9 cellular contexts compared by ENCODE assay signal in genomic region chr12:11981174-11981733, GRCh38.
DNase-seq lines count a peak whose midpoint lies in the region; ATAC-seq, FAIRE-seq and TF ChIP-seq lines count a peak whose summit lies in the region.
"Had no signal": no experiment of that assay in that cellular context is flagged by ENCODE, and none has a peak within 500 bp of the region (broad histone marks: within the 10 kb centered on the region; RNA-seq: fewer than 3 reads in every experiment).

No MANE protein-coding gene starts in this region.

- peaks cover 4% of the 10 kb centered on the region for H3K27me3 Mint-ChIP-seq in astrocyte (ENCODE audit: low read depth, unreplicated experiment)

- TF ChIP-seq EP300 in upper lobe of left lung (IDR thresholded peaks at IDR 0.05): no peak

- TF ChIP-seq CTCF in PC-3 (conservative IDR thresholded peaks at IDR 0.05; ENCODE audit: low read depth, low read length): no peak
- TF ChIP-seq CTCF in astrocyte (IDR thresholded peaks at IDR 0.05; ENCODE audit: insufficient read depth, low read depth, low read length): no peak
- TF ChIP-seq CTCF in upper lobe of left lung (IDR thresholded peaks at IDR 0.05): no peak

- WGBS in upper lobe of left lung, 2 donors: 69 to 81% methylated on average over 7 of the region's 7 CpGs

- H3F3A ChIP-seq in PC-3 (ENCODE audit: low read length, unreplicated experiment): no peaks in the 10 kb centered on the region

- DNase-seq in PC-3 (peak; percentile 62), astrocyte (ENCODE audit: low read depth) (peak; percentile 49), NCI-H526 treated with DMSO at 0.1 percent for 48 hours (lab: John Stamatoyannopoulos, UW) (no peak), NCI-H69 (lab: John Stamatoyannopoulos, UW) (no peak), upper lobe of left lung (no peak)
- DNase-seq in stimulated activated effector memory CD8-positive, alpha-beta T cell treated with anti-CD3 and anti-CD28 coated beads, Interleukin-12 subunit alpha, Interleukin-12 subunit beta, amount 100 ng/mL, for 72 hours (ENCODE audit: low spot score in 2 of 2): peak; percentile 43 to 84

- no peak overlapping the region for H3K27ac Mint-ChIP-seq in astrocyte (ENCODE audit: unreplicated experiment)
- H3K27ac Mint-ChIP-seq in stimulated activated effector memory CD8-positive, alpha-beta T cell treated with anti-CD3 and anti-CD28 coated beads, Interleukin-12 subunit alpha, Interleukin-12 subunit beta, amount 100 ng/mL, for 72 hours: peak overlapping the region; percentile 99

- H3K4me3 ChIP-seq in PC-3 (ENCODE audit: low read length) (0 out of 2 replicates have a peak overlapping the region, but pooled peaks have one; percentile 24), astrocyte (ENCODE audit: insufficient read depth, low read depth, low read length) (no peak overlapping the region), upper lobe of left lung (no peak overlapping the region)

- H3K27ac ChIP-seq in PC-3 (ENCODE audit: low read length) (peak overlapping the region; percentile 46), astrocyte (ENCODE audit: low read depth, low read length) (no peak overlapping the region), upper lobe of left lung (no peak overlapping the region)
- H3K27ac ChIP-seq: HL-60 had no signal

- H3K27me3 ChIP-seq in PC-3 (ENCODE audit: low read length): no peaks in the 10 kb centered on the region
- H3K27me3 ChIP-seq in astrocyte (ENCODE audit: insufficient read depth, low read length): no peaks in the 10 kb centered on the region
- no peaks in the 10 kb centered on the region for H3K27me3 ChIP-seq in upper lobe of left lung

- peak; percentile 58 for FAIRE-seq in astrocyte (lab: Jason Lieb, UNC)

- H4K20me1 ChIP-seq in PC-3 (ENCODE audit: low read length) (no peaks in the 10 kb centered on the region), astrocyte (ENCODE audit: insufficient read depth, low read length) (no peaks in the 10 kb centered on the region)

- ATAC-seq in GM18498 (IDR thresholded peaks at IDR 0.05; ENCODE audit: unreplicated experiment): peak; percentile 91
- ATAC-seq in HG02678 (IDR thresholded peaks at IDR 0.05; ENCODE audit: unreplicated experiment): peak; percentile 89
- peak; percentile 50 for ATAC-seq in PC-3
- peak; percentile 91 for ATAC-seq in stimulated activated effector memory CD8-positive, alpha-beta T cell treated with anti-CD3 and anti-CD28 coated beads, Interleukin-12 subunit alpha, Interleukin-12 subunit beta, amount 100 ng/mL, for 72 hours
- no peak for ATAC-seq in upper lobe of left lung (ENCODE audit: low FRiP score in 2 of 2)

- H3K4me3 Mint-ChIP-seq in astrocyte (ENCODE audit: unreplicated experiment): no peak overlapping the region
- H3K4me3 Mint-ChIP-seq in stimulated activated effector memory CD8-positive, alpha-beta T cell treated with anti-CD3 and anti-CD28 coated beads, Interleukin-12 subunit alpha, Interleukin-12 subunit beta, amount 100 ng/mL, for 72 hours: peak overlapping the region; percentile 58

- H3K4me1 ChIP-seq in PC-3 (ENCODE audit: insufficient read depth, low read length) (peaks cover 36% of the 10 kb centered on the region), astrocyte (ENCODE audit: insufficient read depth, low read length) (peaks cover 12% of the 10 kb centered on the region), upper lobe of left lung (no peaks in the 10 kb centered on the region)

- H3K9me2 ChIP-seq in PC-3 (replicated peaks; ENCODE audit: low read length): no peaks in the 10 kb centered on the region

- CTCF ChIA-PET in PC-3 (lab: Charles Lee): interaction anchor here (0.5 kb wide), 1 partner anchor 559 kb away, joined by 4 read pairs; no protein-coding TSS in a partner anchor

- H2AFZ ChIP-seq in PC-3 (ENCODE audit: low read length) (peak overlapping the region; percentile 52), astrocyte (ENCODE audit: low read depth, low read length) (peak overlapping the region; percentile 43)

- peaks cover 27% of the 10 kb centered on the region for H3K4me1 Mint-ChIP-seq in astrocyte (ENCODE audit: low read depth, unreplicated experiment)
- H3K4me1 Mint-ChIP-seq in stimulated activated effector memory CD8-positive, alpha-beta T cell treated with anti-CD3 and anti-CD28 coated beads, Interleukin-12 subunit alpha, Interleukin-12 subunit beta, amount 100 ng/mL, for 72 hours: peaks cover 58% of the 10 kb centered on the region

- no TSS peak for BruUV-seq in PC-3 (replicated peaks; lab: Mats Ljungman, UMichigan)

- no peaks in the 10 kb centered on the region for H3K79me2 ChIP-seq in PC-3 (ENCODE audit: low read length)
- no peaks in the 10 kb centered on the region for H3K79me2 ChIP-seq in astrocyte (ENCODE audit: insufficient read depth, low read length)

- H3K9me3 Mint-ChIP-seq in astrocyte (ENCODE audit: unreplicated experiment): no peaks in the 10 kb centered on the region
- H3K9me3 Mint-ChIP-seq in stimulated activated effector memory CD8-positive, alpha-beta T cell treated with anti-CD3 and anti-CD28 coated beads, Interleukin-12 subunit alpha, Interleukin-12 subunit beta, amount 100 ng/mL, for 72 hours: peaks cover 7% of the 10 kb centered on the region

- intact Hi-C loops in PC-3 (cut with micrococcal nuclease): no loop called here

- H3K9me3 ChIP-seq in PC-3 (ENCODE audit: low read length): no peaks in the 10 kb centered on the region
- no peaks in the 10 kb centered on the region for H3K9me3 ChIP-seq in astrocyte (ENCODE audit: insufficient read depth, low read depth, low read length)
- no peaks in the 10 kb centered on the region for H3K9me3 ChIP-seq in upper lobe of left lung

- H3K36me3 ChIP-seq in PC-3 (ENCODE audit: low read depth, low read length): no peaks in the 10 kb centered on the region
- no peaks in the 10 kb centered on the region for H3K36me3 ChIP-seq in astrocyte (ENCODE audit: insufficient read depth, low read length)
- no peaks in the 10 kb centered on the region for H3K36me3 ChIP-seq in upper lobe of left lung

- no peak overlapping the region for H3K9ac ChIP-seq in PC-3 (ENCODE audit: low read length)
- H3K9ac ChIP-seq in astrocyte (ENCODE audit: low read length): no peak overlapping the region

- H3K4me2 ChIP-seq in PC-3 (ENCODE audit: low read length): peak overlapping the region; percentile 31
- H3K4me2 ChIP-seq in astrocyte (ENCODE audit: low read length): peak overlapping the region; percentile 37

- no peaks in the 10 kb centered on the region for H3K36me3 Mint-ChIP-seq in astrocyte (ENCODE audit: low read depth, unreplicated experiment)
- H3K36me3 Mint-ChIP-seq in stimulated activated effector memory CD8-positive, alpha-beta T cell treated with anti-CD3 and anti-CD28 coated beads, Interleukin-12 subunit alpha, Interleukin-12 subunit beta, amount 100 ng/mL, for 72 hours: no peaks in the 10 kb centered on the region

- POLR2A ChIA-PET in PC-3 (lab: Charles Lee; ENCODE audit: unreplicated experiment): interaction anchor here (0.6 kb wide), 1 partner anchor 57 kb away, joined by 3 read pairs; no protein-coding TSS in a partner anchor

- TF ChIP-seq POLR2A in upper lobe of left lung (IDR thresholded peaks at IDR 0.05): no peak

Comparison
In these comparisons a context has a peak if more than half of its experiments do, and no peak if none do; other contexts are left out.
1. ATAC-seq: peak in GM18498 (single experiment), HG02678 (single experiment), PC-3 (single experiment) and stimulated activated effector memory CD8-positive, alpha-beta T cell treated with anti-CD3 and anti-CD28 coated beads, Interleukin-12 subunit alpha, Interleukin-12 subunit beta, amount 100 ng/mL, for 72 hours (single experiment); none in upper lobe of left lung (0 of 2).
2. DNase-seq: peak in PC-3 (single experiment), astrocyte (single experiment) and stimulated activated effector memory CD8-positive, alpha-beta T cell treated with anti-CD3 and anti-CD28 coated beads, Interleukin-12 subunit alpha, Interleukin-12 subunit beta, amount 100 ng/mL, for 72 hours (2 of 2); none in NCI-H526 treated with DMSO at 0.1 percent for 48 hours (single experiment), NCI-H69 (single experiment) and upper lobe of left lung (0 of 2).